Comparison of ENCODE assay signal across 1 cellular context in the genomic region with DNA sequence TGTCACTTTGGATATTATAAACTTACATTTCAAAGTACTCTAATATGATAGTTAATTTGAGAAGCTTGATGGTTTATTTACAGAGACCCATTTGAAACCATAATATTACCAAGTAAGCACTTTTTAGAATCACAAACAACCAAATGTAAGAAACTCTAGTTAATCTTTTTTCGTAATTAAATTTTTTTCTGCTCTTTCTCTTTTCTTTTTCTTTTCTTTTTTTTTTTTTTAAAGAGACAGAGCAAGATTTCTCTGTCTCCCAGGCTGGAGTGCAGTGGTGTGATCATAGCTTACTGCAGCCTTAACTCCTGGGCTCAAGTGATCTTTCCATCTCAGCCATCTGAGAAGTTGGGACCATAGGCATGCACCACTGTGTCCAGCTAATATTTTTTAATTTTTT.
TF ChIP-seq lines count a peak whose summit lies in the region.

No MANE protein-coding gene starts in this region.

TF ChIP-seq in K562, 482 proteins besides CTCF, POLR2A, EP300 and RAD21 (continued from another document):
- no peak for TF ChIP-seq ZNF717 (CRISPR knock-in tag; IDR thresholded peaks at IDR 0.05)
- TF ChIP-seq ZFP1 (CRISPR knock-in tag; IDR thresholded peaks at IDR 0.05), result no peak
- no peak for TF ChIP-seq NR2C2 (CRISPR knock-in tag; IDR thresholded peaks at IDR 0.05)
- no peak for TF ChIP-seq NR2C2 (tag; IDR thresholded peaks at IDR 0.05)
